ENCODE assay signal across 22 cellular contexts in genomic region chr1:27475707-27476106, GRCh38. TPM values are rescaled to one million over a fixed set of nuclear protein-coding genes. Genes with fewer than 3 reads are reported as not detected.
DNase-seq lines count a peak whose midpoint lies in the region; ATAC-seq and TF ChIP-seq lines count a peak whose summit lies in the region.
"Had no signal": no experiment of that assay in that cellular context is flagged by ENCODE, and none has a peak within 500 bp of the region (broad histone marks: within the 10 kb centered on the region; RNA-seq: fewer than 3 reads in every experiment).

No MANE protein-coding gene starts in this region.

- ATAC-seq in activated CD8-positive, alpha-beta memory T cell treated with anti-CD3 and anti-CD28 coated beads, Interleukin-2, amount 10 ng/mL, durations not matched to agents 7 days and 5 days: no peak
- ATAC-seq in CD4-positive, alpha-beta T cell (ENCODE audit: poor library complexity): no peak
- no peak for ATAC-seq in GM21786 (IDR thresholded peaks at IDR 0.05; ENCODE audit: unreplicated experiment)
- ATAC-seq: Panc1 had no signal

- H3K36me3 Mint-ChIP-seq in activated CD8-positive, alpha-beta memory T cell treated with anti-CD3 and anti-CD28 coated beads, Interleukin-2, amount 10 ng/mL, durations not matched to agents 7 days and 5 days: peaks cover 25% of the 10 kb centered on the region
- peaks cover 17% of the 10 kb centered on the region for H3K36me3 Mint-ChIP-seq in CD4-positive, alpha-beta T cell (ENCODE audit: low read depth)

- no peaks in the 10 kb centered on the region for H3K9me3 Mint-ChIP-seq in activated CD8-positive, alpha-beta memory T cell treated with anti-CD3 and anti-CD28 coated beads, Interleukin-2, amount 10 ng/mL, durations not matched to agents 7 days and 5 days (ENCODE audit: low read depth)
- no peaks in the 10 kb centered on the region for H3K9me3 Mint-ChIP-seq in CD4-positive, alpha-beta T cell

- H3K27ac ChIP-seq in CD4-positive, alpha-beta T cell (ENCODE audit: low read depth, low read length): no peak overlapping the region
- peak overlapping the region; percentile 0 for H3K27ac ChIP-seq in effector memory CD4-positive, alpha-beta T cell (ENCODE audit: insufficient read depth, low read length, poor library complexity, severe bottlenecking)
- peak overlapping the region; percentile 0 for H3K27ac ChIP-seq in neutrophil
- H3K27ac ChIP-seq: thoracic aorta had no signal

- peaks cover 5% of the 10 kb centered on the region for H3K36me3 ChIP-seq in effector memory CD4-positive, alpha-beta T cell (ENCODE audit: control insufficient read depth, insufficient read depth, low read length)
- H3K36me3 ChIP-seq in neutrophil: peaks cover 5% of the 10 kb centered on the region
- H3K36me3 ChIP-seq: thoracic aorta had no signal

- intact Hi-C loops in CD4-positive, alpha-beta T cell (cut with DNase I, micrococcal nuclease): no loop called here

- peaks cover 43% of the 10 kb centered on the region for H3K4me1 Mint-ChIP-seq in activated CD8-positive, alpha-beta memory T cell treated with anti-CD3 and anti-CD28 coated beads, Interleukin-2, amount 10 ng/mL, durations not matched to agents 7 days and 5 days
- H3K4me1 Mint-ChIP-seq in CD4-positive, alpha-beta T cell (ENCODE audit: low read depth): peaks cover 60% of the 10 kb centered on the region

- no peak overlapping the region for H3K4me3 Mint-ChIP-seq in activated CD8-positive, alpha-beta memory T cell treated with anti-CD3 and anti-CD28 coated beads, Interleukin-2, amount 10 ng/mL, durations not matched to agents 7 days and 5 days
- H3K4me3 Mint-ChIP-seq in CD4-positive, alpha-beta T cell: no peak overlapping the region

- POLR2A ChIA-PET in CD4-positive, alpha-beta T cell (lab: Charles Lee): interaction anchor here (1.1 to 1.2 kb wide), 2 partner anchors 10 to 46 kb away, joined by 3 read pairs; no protein-coding TSS in a partner anchor

- H3K27ac Mint-ChIP-seq in activated CD8-positive, alpha-beta memory T cell treated with anti-CD3 and anti-CD28 coated beads, Interleukin-2, amount 10 ng/mL, durations not matched to agents 7 days and 5 days: no peak overlapping the region
- peak overlapping the region; percentile 22 for H3K27ac Mint-ChIP-seq in CD4-positive, alpha-beta T cell
- H3K27ac Mint-ChIP-seq: progenitor cell of endocrine pancreas had no signal

- no peaks in the 10 kb centered on the region for H3K9me3 ChIP-seq in CD4-positive, alpha-beta T cell (ENCODE audit: control insufficient read depth, low read length)
- no peaks in the 10 kb centered on the region for H3K9me3 ChIP-seq in effector memory CD4-positive, alpha-beta T cell (ENCODE audit: control insufficient read depth, low read length)
- H3K9me3 ChIP-seq in neutrophil: no peaks in the 10 kb centered on the region
- H3K9me3 ChIP-seq: thoracic aorta had no signal

- peak; percentile 21 for DNase-seq in activated CD8-positive, alpha-beta memory T cell treated with anti-CD3 and anti-CD28 coated beads for 24 hours
- no peak for DNase-seq in activated CD8-positive, alpha-beta memory T cell treated with anti-CD3 and anti-CD28 coated beads, Interleukin-2, amount 10 ng/mL, durations not matched to agents 7 days and 5 days
- DNase-seq in CD4-positive, alpha-beta T cell: no peak
- DNase-seq in effector memory CD4-positive, alpha-beta T cell: no peak
- DNase-seq in A172 (ENCODE audit: low spot score) (no peak), NCI-H446 treated with DMSO at 0.1 percent for 48 hours (lab: John Stamatoyannopoulos, UW) (no peak)
- DNase-seq: 8988T; activated gamma-delta T cell; effector CD4-positive, alpha-beta T cell; kidney glomerular epithelial cell; NCI-H1092; NCI-H1694 treated with DMSO at 0.1 percent for 48 hours; NCI-H2171; NCI-H526; SIG-M5; stimulated activated CD4-positive, alpha-beta T cell treated with anti-CD3 and anti-CD28 coated beads, Interleukin-4, amount 100 ng/mL, for 4 hours; stimulated activated naive CD4-positive, alpha-beta T cell treated with Interleukin-2 at 50 U/mL for 16 hours had no signal

- no peaks in the 10 kb centered on the region for H3K27me3 ChIP-seq in CD4-positive, alpha-beta T cell (ENCODE audit: control insufficient read depth, insufficient read depth, low read length)
- no peaks in the 10 kb centered on the region for H3K27me3 ChIP-seq in effector memory CD4-positive, alpha-beta T cell (replicated peaks; ENCODE audit: control insufficient read depth, insufficient read depth, low read length, poor library complexity, severe bottlenecking)
- H3K27me3 ChIP-seq in neutrophil: no peaks in the 10 kb centered on the region

- H3K4me1 ChIP-seq in effector memory CD4-positive, alpha-beta T cell (ENCODE audit: control insufficient read depth, insufficient read depth, low read length, poor library complexity, severe bottlenecking): peaks cover 8% of the 10 kb centered on the region
- peaks cover 18 to 33% of the 10 kb centered on the region in 2 experiments for H3K4me1 ChIP-seq in neutrophil (ENCODE audit: control insufficient read depth in 1 of 2, insufficient read depth in 1 of 2, low read depth in 1 of 2, low read length in 1 of 2)

- no peak overlapping the region for H3K4me3 ChIP-seq in effector memory CD4-positive, alpha-beta T cell (ENCODE audit: insufficient read depth, low read depth, low read length, poor library complexity, severe bottlenecking)
- no peak overlapping the region for H3K4me3 ChIP-seq in neutrophil (ENCODE audit: low read depth in 1 of 2, low read length in 1 of 2)
- H3K4me3 ChIP-seq: thoracic aorta had no signal

- CTCF ChIA-PET in activated CD8-positive, alpha-beta memory T cell treated with anti-CD3 and anti-CD28 coated beads, Interleukin-2, amount 10 ng/mL, durations not matched to agents 7 days and 5 days (lab: Charles Lee): no interaction called here
- CTCF ChIA-PET in CD4-positive, alpha-beta T cell (lab: Charles Lee): no interaction called here

- no peaks in the 10 kb centered on the region for H3K27me3 Mint-ChIP-seq in activated CD8-positive, alpha-beta memory T cell treated with anti-CD3 and anti-CD28 coated beads, Interleukin-2, amount 10 ng/mL, durations not matched to agents 7 days and 5 days
- no peaks in the 10 kb centered on the region for H3K27me3 Mint-ChIP-seq in CD4-positive, alpha-beta T cell
- H3K27me3 Mint-ChIP-seq: progenitor cell of endocrine pancreas had no signal

- TF ChIP-seq CTCF in CD4-positive, alpha-beta T cell (IDR thresholded peaks at IDR 0.05): no peak
- TF ChIP-seq CTCF in neutrophil (IDR thresholded peaks at IDR 0.05): no peak

RNA-seq across cellular contexts. Expression of gene WASF2, which starts 14.3 kb away (rescaled TPM):
- 100 to 1,000 TPM; 113 to 117 TPM for total RNA-seq in activated CD8-positive, alpha-beta memory T cell treated with anti-CD3 and anti-CD28 coated beads, Interleukin-2, amount 10 ng/mL, durations not matched to agents 7 days and 5 days
- total RNA-seq in CD4-positive, alpha-beta T cell: 100 to 1,000 TPM; 119 to 121 TPM
- total RNA-seq in A172 (2014; rRNA removed; shearing (Covaris generic)): 7.5 and 9.1 TPM in 2 replicates

Comparison
In these comparisons a context has a peak if more than half of its experiments do, and no peak if none do; other contexts are left out.
1. RNA of gene WASF2, which starts 14.3 kb away (total RNA-seq): 119 to 121 TPM in CD4-positive, alpha-beta T cell and 113 to 117 TPM in activated CD8-positive, alpha-beta memory T cell treated with anti-CD3 and anti-CD28 coated beads, Interleukin-2, amount 10 ng/mL, durations not matched to agents 7 days and 5 days; 7.5 to 9.1 TPM in A172; every median in the first group is over 10 times any median in the second.